In genomic region chr9:88936132-88936531, GRCh38 we compare ENCODE assay signal across 15 cellular contexts. TPM values are rescaled to one million over a fixed set of nuclear protein-coding genes. Genes with fewer than 3 reads are reported as not detected.
A peak's percentile ranks its signal among the peaks of the same experiment; 100 is the strongest.
DNase-seq lines count a peak whose midpoint lies in the region; ATAC-seq, FAIRE-seq and TF ChIP-seq lines count a peak whose summit lies in the region.
"Had no signal": no experiment of that assay in that cellular context is flagged by ENCODE, and none has a peak within 500 bp of the region (broad histone marks: within the 10 kb centered on the region; RNA-seq: fewer than 3 reads in every experiment).

No MANE protein-coding gene starts in this region.

- TF ChIP-seq POLR2A in right lobe of liver (IDR thresholded peaks at IDR 0.05) (no peak), HepG2 (IDR thresholded peaks at IDR 0.05; ENCODE audit: insufficient read depth in 1 of 2, low read depth in 2 of 2, low read length in 2 of 2) (no peak), gastroesophageal sphincter (IDR thresholded peaks at IDR 0.05) (no peak), tibial nerve (IDR thresholded peaks at IDR 0.05) (no peak), vagina (IDR thresholded peaks at IDR 0.05) (no peak)

- H3K9me3 ChIP-seq in right lobe of liver (no peaks in the 10 kb centered on the region), HepG2 (ENCODE audit: low read length) (peaks cover 2% of the 10 kb centered on the region), gastroesophageal sphincter (no peaks in the 10 kb centered on the region), tibial nerve (no peaks in the 10 kb centered on the region), vagina (no peaks in the 10 kb centered on the region)

- no peak overlapping the region for H3K4me3 ChIP-seq in right lobe of liver
- no peak overlapping the region for H3K4me3 ChIP-seq in HepG2 (replicated peaks in 1 of 3; ENCODE audit: insufficient read depth in 1 of 3, low read depth in 2 of 3, low read length in 3 of 3)
- no peak overlapping the region for H3K4me3 ChIP-seq in gastroesophageal sphincter
- H3K4me3 ChIP-seq in tibial nerve = no peak overlapping the region
- H3K4me3 ChIP-seq in vagina = no peak overlapping the region
- H3K4me3 ChIP-seq: GM23248 had no signal

- FAIRE-seq in HepG2 (lab: Jason Lieb, UNC) = no peak
- FAIRE-seq: H54 had no signal

- H3K27ac ChIP-seq in right lobe of liver (no peak overlapping the region), HepG2 (ENCODE audit: extremely low read length, insufficient read depth, low read length) (no peak overlapping the region), gastroesophageal sphincter (peak overlapping the region in 1 of 4 donors; percentile 28), tibial nerve (peak overlapping the region in 3 of 4 donors; percentile 3 to 80 (median 60)), vagina (no peak overlapping the region)
- H3K27ac ChIP-seq: GM23248, HL-60 had no signal

- H3K4me2 ChIP-seq in HepG2 (ENCODE audit: low read depth, low read length) = no peak overlapping the region

- no peaks in the 10 kb centered on the region for H3K79me2 ChIP-seq in HepG2 (ENCODE audit: insufficient read depth, low read length)

- CTCF ChIA-PET in HepG2 (lab: Yijun Ruan, JAX; ENCODE audit: low intra/inter-chr PET ratio, low total read pairs) = no interaction called here

- H3K27me3 ChIP-seq in right lobe of liver (peaks cover 0 to 3% of the 10 kb centered on the region in 2 donors), HepG2 (ENCODE audit: control insufficient read depth in 1 of 2, insufficient read depth in 2 of 2, low read length in 2 of 2) (peaks cover 0 to 3% of the 10 kb centered on the region in 2 experiments; a peak in 1 of 5 replicates), gastroesophageal sphincter (no peaks in the 10 kb centered on the region), tibial nerve (no peaks in the 10 kb centered on the region), vagina (no peaks in the 10 kb centered on the region)

- POLR2A ChIA-PET in HepG2 (lab: Yijun Ruan, JAX) = no interaction called here

- 24% methylated on average over 2 of the region's 2 CpGs for WGBS in right lobe of liver (ENCODE audit: insufficient coverage, low coverage, low lambda C conversion rate, missing lambda C conversion rate)
- WGBS in HepG2 (ENCODE audit: low lambda C conversion rate) = 10% methylated on average over 2 of the region's 2 CpGs
- 72 to 76% methylated on average over 2 of the region's 2 CpGs for WGBS in gastroesophageal sphincter (ENCODE audit: low coverage in 1 of 2), 2 donors
- WGBS in tibial nerve, 2 donors = 64 to 75% methylated on average over 2 of the region's 2 CpGs

- no peaks in the 10 kb centered on the region for H4K20me1 ChIP-seq in HepG2 (ENCODE audit: insufficient read depth, low read length)

- intact Hi-C loops in right lobe of liver (cut with DNase I) (no loop called here), HepG2 (cut with micrococcal nuclease; ENCODE audit: unreplicated experiment) (no loop called here), vagina (cut with DNase I) (no loop called here)

- in situ Hi-C loops in HepG2 (cut with HindIII; ENCODE audit: extremely low pct_ligation_motif_present, low pct_unique_long_range_greater_than_20kb) = no loop called here

- no peak overlapping the region for H2AFZ ChIP-seq in HepG2 (ENCODE audit: low read length)
- H2AFZ ChIP-seq: GM23248 had no signal

- no peak for TF ChIP-seq RAD21 in HepG2 (CRISPR knock-in tag; IDR thresholded peaks at IDR 0.05)

- peaks cover 0 to 16% (median 0%) of the 10 kb centered on the region in 4 donors for H3K4me1 ChIP-seq in right lobe of liver
- no peaks in the 10 kb centered on the region for H3K4me1 ChIP-seq in HepG2 (ENCODE audit: insufficient read depth, low read length)
- H3K4me1 ChIP-seq in gastroesophageal sphincter = peaks cover 0 to 18% (median 2%) of the 10 kb centered on the region in 3 donors
- H3K4me1 ChIP-seq in tibial nerve = peaks cover 0 to 17% (median 1%) of the 10 kb centered on the region in 4 donors
- H3K4me1 ChIP-seq in vagina = no peaks in the 10 kb centered on the region

- BruUV-seq in HepG2 (replicated peaks; lab: Mats Ljungman, UMichigan) = no TSS peak

- H3K9ac ChIP-seq in HepG2 (ENCODE audit: insufficient read depth, low read depth, low read length) = no peak overlapping the region
- H3K9ac ChIP-seq: GM23248 had no signal

- ATAC-seq in right lobe of liver = peak in 3 of 4 donors; percentile 55 to 67 (median 56)
- no peak for ATAC-seq in HepG2
- ATAC-seq in gastroesophageal sphincter = peak; percentile 72
- no peak for ATAC-seq in HG02884 (IDR thresholded peaks at IDR 0.05; ENCODE audit: unreplicated experiment)
- no peak for ATAC-seq in GM18511 (IDR thresholded peaks at IDR 0.05; ENCODE audit: unreplicated experiment)
- ATAC-seq: HCT116 had no signal

- TF ChIP-seq EP300 in HepG2 (IDR thresholded peaks at IDR 0.05; ENCODE audit: low read depth in 2 of 2, low read length in 2 of 2) (no peak), HepG2 (CRISPR knock-in tag; IDR thresholded peaks at IDR 0.05; ENCODE audit: borderline replicate concordance) (no peak), gastroesophageal sphincter (IDR thresholded peaks at IDR 0.05) (no peak), tibial nerve (IDR thresholded peaks at IDR 0.05) (peak in 1 of 2 donors; percentile 48)

- no peak for TF ChIP-seq CTCF in right lobe of liver (IDR thresholded peaks at IDR 0.05)
- no peak for TF ChIP-seq CTCF in HepG2 (CRISPR knock-in tag; IDR thresholded peaks at IDR 0.05)
- no peak for TF ChIP-seq CTCF in gastroesophageal sphincter (IDR thresholded peaks at IDR 0.05)
- no peak for TF ChIP-seq CTCF in tibial nerve (IDR thresholded peaks at IDR 0.05)
- no peak for TF ChIP-seq CTCF in vagina (IDR thresholded peaks at IDR 0.05)

- DNase-seq in right lobe of liver (no peak), HepG2 (ENCODE audit: low spot score) (no peak), NOMO-1 treated with DMSO at 0.1 percent for 48 hours (lab: John Stamatoyannopoulos, UW; ENCODE audit: unreplicated experiment) (peak; percentile 29), tibial nerve (ENCODE audit: low spot score in 2 of 2) (peak in 1 of 2 donors; percentile 15), vagina (ENCODE audit: extremely low spot score in 2 of 2) (no peak)
- DNase-seq: CD4-positive, CD25-positive, alpha-beta regulatory T cell; DMS53; GF-D8; GM23248 had no signal

- H3K36me3 ChIP-seq in right lobe of liver (no peaks in the 10 kb centered on the region), HepG2 (replicated peaks in 1 of 2; ENCODE audit: control insufficient read depth in 1 of 2, insufficient read depth in 2 of 2, low read length in 2 of 2) (no peaks in the 10 kb centered on the region), gastroesophageal sphincter (no peaks in the 10 kb centered on the region), tibial nerve (no peaks in the 10 kb centered on the region), vagina (no peaks in the 10 kb centered on the region)

TF ChIP-seq in HepG2, 621 proteins besides CTCF, POLR2A, EP300 and RAD21:
- TF ChIP-seq ZNF367 (CRISPR knock-in tag; IDR thresholded peaks at IDR 0.05; ENCODE audit: borderline replicate concordance) (no peak), MED8 (CRISPR knock-in tag; IDR thresholded peaks at IDR 0.05; ENCODE audit: insufficient replicate concordance) (no peak)
- TF ChIP-seq, protein P1, sequence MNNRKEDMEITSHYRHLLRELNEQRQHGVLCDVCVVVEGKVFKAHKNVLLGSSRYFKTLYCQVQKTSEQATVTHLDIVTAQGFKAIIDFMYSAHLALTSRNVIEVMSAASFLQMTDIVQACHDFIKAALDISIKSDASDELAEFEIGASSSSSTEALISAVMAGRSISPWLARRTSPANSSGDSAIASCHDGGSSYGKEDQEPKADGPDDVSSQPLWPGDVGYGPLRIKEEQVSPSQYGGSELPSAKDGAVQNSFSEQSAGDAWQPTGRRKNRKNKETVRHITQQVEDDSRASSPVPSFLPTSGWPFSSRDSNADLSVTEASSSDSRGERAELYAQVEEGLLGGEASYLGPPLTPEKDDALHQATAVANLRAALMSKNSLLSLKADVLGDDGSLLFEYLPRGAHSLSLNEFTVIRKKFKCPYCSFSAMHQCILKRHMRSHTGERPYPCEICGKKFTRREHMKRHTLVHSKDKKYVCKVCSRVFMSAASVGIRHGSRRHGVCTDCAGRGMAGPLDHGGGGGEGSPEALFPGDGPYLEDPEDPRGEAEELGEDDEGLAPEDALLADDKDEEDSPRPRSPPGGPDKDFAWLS (CRISPR knock-in tag; IDR thresholded peaks at IDR 0.05; ENCODE audit: borderline replicate concordance) = no peak

RNA-seq across cellular contexts. Expression of gene S1PR3, which starts 55.1 kb away (rescaled TPM):
- total RNA-seq in right lobe of liver = 1 to 10 TPM; 1.0 to 9.5 (median 5.0) TPM
- total RNA-seq in HepG2 (2016; rRNA removed; fragmentation: Illumina TruSeq; extraction: Trizol) = 0.02 and 0.04 TPM in 2 replicates
- not detected in 2 replicates for total RNA-seq in HepG2 (2016; cell fraction: cytosol; rRNA removed; fragmentation: Illumina TruSeq; extraction: Trizol; ENCODE audit: low read depth)
- 0.04 and 0.06 TPM in 2 replicates for total RNA-seq in HepG2 (2016; cell fraction: insoluble cytoplasmic fraction; rRNA removed; fragmentation: Illumina TruSeq; extraction: Trizol)
- 0.03 TPM in 1 of 2 replicates, not detected in the other for total RNA-seq in HepG2 (2016; cell fraction: membrane; rRNA removed; fragmentation: Illumina TruSeq; extraction: Trizol)
- total RNA-seq in HepG2 (2016; cell fraction: nucleus; rRNA removed; fragmentation: Illumina TruSeq; extraction: Trizol) = not detected in 2 replicates
- polyA plus RNA-seq in HepG2 (2011; rRNA removed) = 0.01 TPM in 1 of 2 replicates, not detected in the other
- 0.03 TPM in 1 of 2 replicates, not detected in the other for polyA plus RNA-seq in HepG2 (2011; cell fraction: cytosol; rRNA removed)
- polyA plus RNA-seq in HepG2 (2011; cell fraction: nucleus; rRNA removed) = not detected in 2 replicates
- polyA plus RNA-seq in HepG2 (2012) = not detected in 2 replicates
- not detected in 2 replicates for polyA plus RNA-seq in HepG2 (2016; cell fraction: cytosol; fragmentation: Illumina TruSeq; extraction: Trizol; ENCODE audit: low read depth)
- 0.05 TPM in 1 of 2 replicates, not detected in the other for polyA plus RNA-seq in HepG2 (2016; cell fraction: insoluble cytoplasmic fraction; fragmentation: Illumina TruSeq; extraction: Trizol; ENCODE audit: low read depth)
- polyA plus RNA-seq in HepG2 (2016; cell fraction: membrane; fragmentation: Illumina TruSeq; extraction: Trizol; ENCODE audit: low read depth) = not detected in 2 replicates
- 0.09 TPM in 1 of 2 replicates, not detected in the other for polyA plus RNA-seq in HepG2 (2016; cell fraction: nucleus; fragmentation: Illumina TruSeq; extraction: Trizol; ENCODE audit: insufficient read depth, low read depth)
- polyA minus RNA-seq in HepG2 (2011; rRNA and poly(A)+ RNA removed; ENCODE audit: low replicate concordance) = 36.5 TPM in 1 of 2 replicates, not detected in the other
- 0.09 TPM in 1 of 2 replicates, not detected in the other for polyA minus RNA-seq in HepG2 (2011; cell fraction: cytosol; rRNA and poly(A)+ RNA removed)
- 0.13 TPM in 1 of 2 replicates, not detected in the other for polyA minus RNA-seq in HepG2 (2011; cell fraction: nucleus; rRNA and poly(A)+ RNA removed)
- total RNA-seq in gastroesophageal sphincter = 100 to 1,000 TPM in 3 of 4 donors, 10 to 100 TPM in 1; 77.9 to 351 (median 167) TPM
- total RNA-seq in tibial nerve = 10 to 100 TPM; 13.0 to 25.8 (median 14.5) TPM
- 39.3 TPM for total RNA-seq in vagina
- total RNA-seq: CD4-positive, CD25-positive, alpha-beta regulatory T cell had no signal

Comparison
In these comparisons a context has a peak if more than half of its experiments do, and no peak if none do; other contexts are left out.
1. ATAC-seq: peak in right lobe of liver (3 of 4) and gastroesophageal sphincter (single experiment); none in HepG2 (single experiment), HG02884 (single experiment) and GM18511 (single experiment).
2. H3K27ac ChIP-seq: peak in tibial nerve (3 of 4); none in right lobe of liver (0 of 3), HepG2 (single experiment) and vagina (single experiment).